8 cellular contexts compared by ENCODE assay signal in the genomic region with DNA sequence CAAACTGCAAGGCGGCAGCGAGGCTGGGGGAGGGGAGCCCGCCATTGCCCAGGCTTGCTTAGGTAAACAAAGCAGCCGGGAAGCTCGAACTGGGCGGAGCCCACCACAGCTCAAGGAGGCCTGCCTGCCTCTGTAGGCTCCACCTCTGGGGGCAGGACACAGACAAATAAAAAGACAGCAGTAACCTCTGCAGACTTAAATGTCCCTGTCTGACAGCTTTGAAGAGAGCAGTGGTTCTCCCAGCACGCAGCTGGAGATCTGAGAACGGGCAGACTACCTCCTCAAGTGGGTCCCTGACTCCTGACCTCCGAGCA.
DNase-seq lines count a peak whose midpoint lies in the region; ATAC-seq and TF ChIP-seq lines count a peak whose summit lies in the region.
"Not testable (repeated sequence)": the region's sequence is repeated elsewhere in the genome, so short reads cannot be mapped to it uniquely, and the experiment has no call there.

No MANE protein-coding gene starts in this region.

- not testable (repeated sequence) for H2BK120ac ChIP-seq in neuronal stem cell (ENCODE audit: low read depth, low read length)

- peak overlapping the region in 3 of 4 donors; percentile 73 to 87 (median 74) for H3K4me3 Mint-ChIP-seq in IgD-negative memory B cell
- H3K4me3 Mint-ChIP-seq in activated CD4-positive, alpha-beta T cell treated with anti-CD3 and anti-CD28 coated beads for 36 hours, result peak overlapping the region; percentile 54
- peak overlapping the region; percentile 60 for H3K4me3 Mint-ChIP-seq in activated naive CD8-positive, alpha-beta T cell treated with anti-CD3 and anti-CD28 coated beads, Interleukin-2, amount 10 ng/mL, durations not matched to agents 7 days and 5 days

- not testable (repeated sequence) for ATAC-seq in activated CD4-positive, alpha-beta T cell treated with anti-CD3 and anti-CD28 coated beads for 36 hours; activated naive CD8-positive, alpha-beta T cell treated with anti-CD3 and anti-CD28 coated beads, Interleukin-2, amount 10 ng/mL, durations not matched to agents 7 days and 5 days (ENCODE audit: low read depth)

- H4K20me1 ChIP-seq in BLaER1 treated with 17β-estradiol and CSF1 and Interleukin-3, amounts not matched to agents 10 nM and 100 nM, result not testable (repeated sequence)

- not testable (repeated sequence) for H4K91ac ChIP-seq in neuronal stem cell (ENCODE audit: low read depth, low read length, poor library complexity)

- H3K27me3 Mint-ChIP-seq in IgD-negative memory B cell; activated CD4-positive, alpha-beta T cell treated with anti-CD3 and anti-CD28 coated beads for 36 hours; activated naive CD8-positive, alpha-beta T cell treated with anti-CD3 and anti-CD28 coated beads, Interleukin-2, amount 10 ng/mL, durations not matched to agents 7 days and 5 days: not testable (repeated sequence)

- H3K9me3 ChIP-seq in BLaER1 treated with 17β-estradiol and CSF1 and Interleukin-3, amounts not matched to agents 10 nM and 100 nM (replicated peaks in 1 of 11); neuronal stem cell (replicated peaks in 1 of 2; ENCODE audit: control insufficient read depth in 2 of 2, insufficient read depth in 1 of 2, low read depth in 1 of 2, low read length in 2 of 2); stomach: not testable (repeated sequence)

- TF ChIP-seq EP300 in stomach (IDR thresholded peaks at IDR 0.05), result not testable (repeated sequence)

- not testable (repeated sequence) for H3K4ac ChIP-seq in neuronal stem cell (ENCODE audit: low read length)

- not testable (repeated sequence) for H3K27ac ChIP-seq in BLaER1 treated with 17β-estradiol and CSF1 and Interleukin-3, amounts not matched to agents 10 nM and 100 nM; neuronal stem cell (replicated peaks; ENCODE audit: low read length); stomach

- not testable (repeated sequence) for TF ChIP-seq POLR2A in stomach (IDR thresholded peaks at IDR 0.05)

- not testable (repeated sequence) for H3K14ac ChIP-seq in neuronal stem cell (ENCODE audit: low read length)

- H3K79me1 ChIP-seq in neuronal stem cell (ENCODE audit: low read depth, low read length), result not testable (repeated sequence)

- H3K4me3 ChIP-seq in BLaER1 treated with 17β-estradiol and CSF1 and Interleukin-3, amounts not matched to agents 10 nM and 100 nM, result peak overlapping the region; percentile 45 to 67 (median 56)
- H3K4me3 ChIP-seq in epithelial cell of esophagus (ENCODE audit: low read length) (peak overlapping the region; percentile 37), kidney epithelial cell (ENCODE audit: low read depth, low read length) (peak overlapping the region; percentile 43), neuronal stem cell (ENCODE audit: low read length in 2 of 2) (peak overlapping the region; percentile 37 to 78), stomach (peak overlapping the region; percentile 14 to 40 (median 32))

- H2BK12ac ChIP-seq in neuronal stem cell (ENCODE audit: low read length), result not testable (repeated sequence)

- WGBS in neuronal stem cell (ENCODE audit: extremely low coverage in 2 of 2, insufficient read length in 2 of 2, insufficient replicate concordance in 1 of 2), 2 donors, result no CpG with 5 or more reads among the region's 9 CpGs
- 14 to 20% methylated on average over 1 of the region's 9 CpGs; no CpG with 5 or more reads in 3 of the 5 donors for WGBS in stomach, 5 donors

- not testable (repeated sequence) for H3K27me3 ChIP-seq in BLaER1 treated with 17β-estradiol and CSF1 and Interleukin-3, amounts not matched to agents 10 nM and 100 nM; kidney epithelial cell (ENCODE audit: control insufficient read depth, insufficient read depth, low read length); neuronal stem cell (ENCODE audit: control insufficient read depth in 3 of 3, insufficient read depth in 3 of 3, low read depth in 1 of 3, low read length in 3 of 3); stomach

- not testable (repeated sequence) for H3K23ac ChIP-seq in neuronal stem cell (ENCODE audit: low read depth, low read length, poor library complexity)

- H3K27ac Mint-ChIP-seq in IgD-negative memory B cell; activated CD4-positive, alpha-beta T cell treated with anti-CD3 and anti-CD28 coated beads for 36 hours; activated naive CD8-positive, alpha-beta T cell treated with anti-CD3 and anti-CD28 coated beads, Interleukin-2, amount 10 ng/mL, durations not matched to agents 7 days and 5 days: not testable (repeated sequence)

- H3K4me2 ChIP-seq in BLaER1 treated with 17β-estradiol and CSF1 and Interleukin-3, amounts not matched to agents 10 nM and 100 nM, result peak overlapping the region in 4 of 11 experiments; percentile 28 to 61 (median 54); a peak in 4 of 22 replicates
- H3K4me2 ChIP-seq in neuronal stem cell (ENCODE audit: insufficient read depth, low read length, poor library complexity, severe bottlenecking), result not testable (repeated sequence)

- not testable (repeated sequence) for H2AFZ ChIP-seq in neuronal stem cell (ENCODE audit: low read length)

- not testable (repeated sequence) for H2AK5ac ChIP-seq in neuronal stem cell (ENCODE audit: low read depth, low read length)

- not testable (repeated sequence) for H4K8ac ChIP-seq in neuronal stem cell (ENCODE audit: low read depth, low read length)

- H3K18ac ChIP-seq in neuronal stem cell (ENCODE audit: low read length), result not testable (repeated sequence)

- not testable (repeated sequence) for H3K9me3 Mint-ChIP-seq in IgD-negative memory B cell; activated CD4-positive, alpha-beta T cell treated with anti-CD3 and anti-CD28 coated beads for 36 hours (ENCODE audit: low read depth); activated naive CD8-positive, alpha-beta T cell treated with anti-CD3 and anti-CD28 coated beads, Interleukin-2, amount 10 ng/mL, durations not matched to agents 7 days and 5 days

- CTCF ChIA-PET in activated CD4-positive, alpha-beta T cell treated with anti-CD3 and anti-CD28 coated beads for 36 hours (lab: Charles Lee), result not testable (repeated sequence)

- not testable (repeated sequence) for H3K4me1 ChIP-seq in BLaER1 treated with 17β-estradiol and CSF1 and Interleukin-3, amounts not matched to agents 10 nM and 100 nM; neuronal stem cell (ENCODE audit: control insufficient read depth in 2 of 2, insufficient read depth in 1 of 2, low read depth in 1 of 2, low read length in 2 of 2); stomach

- H2BK15ac ChIP-seq in neuronal stem cell (ENCODE audit: low read length), result not testable (repeated sequence)

- DNase-seq in activated CD4-positive, alpha-beta T cell treated with anti-CD3 and anti-CD28 coated beads for 36 hours; activated naive CD8-positive, alpha-beta T cell treated with anti-CD3 and anti-CD28 coated beads, Interleukin-2, amount 10 ng/mL, durations not matched to agents 7 days and 5 days; epithelial cell of esophagus (ENCODE audit: low read depth); kidney epithelial cell (ENCODE audit: low read depth); neuronal stem cell (ENCODE audit: low spot score); stomach: not testable (repeated sequence)

- peak overlapping the region in 5 of 11 experiments; percentile 30 to 44 (median 42); a peak in 4 of 22 replicates for H3K9ac ChIP-seq in BLaER1 treated with 17β-estradiol and CSF1 and Interleukin-3, amounts not matched to agents 10 nM and 100 nM
- not testable (repeated sequence) for H3K9ac ChIP-seq in neuronal stem cell (ENCODE audit: low read depth, low read length, poor library complexity)

- intact Hi-C loops in activated CD4-positive, alpha-beta T cell treated with anti-CD3 and anti-CD28 coated beads for 36 hours (cut with DNase I, micrococcal nuclease); stomach (cut with DNase I; ENCODE audit: low total_unique reads): not testable (repeated sequence)

- not testable (repeated sequence) for TF ChIP-seq CTCF in epithelial cell of esophagus (IDR thresholded peaks at IDR 0.05; ENCODE audit: insufficient read depth, low read depth, low read length, missing control alignments); kidney epithelial cell (IDR thresholded peaks at IDR 0.05; ENCODE audit: insufficient read depth, low read length, poor library complexity, severe bottlenecking); stomach (IDR thresholded peaks at IDR 0.05)

- not testable (repeated sequence) for H3K36me3 Mint-ChIP-seq in IgD-negative memory B cell; activated CD4-positive, alpha-beta T cell treated with anti-CD3 and anti-CD28 coated beads for 36 hours (ENCODE audit: low read depth); activated naive CD8-positive, alpha-beta T cell treated with anti-CD3 and anti-CD28 coated beads, Interleukin-2, amount 10 ng/mL, durations not matched to agents 7 days and 5 days

- not testable (repeated sequence) for H2BK5ac ChIP-seq in neuronal stem cell (ENCODE audit: low read length)

- POLR2A ChIA-PET in activated CD4-positive, alpha-beta T cell treated with anti-CD3 and anti-CD28 coated beads for 36 hours (lab: Charles Lee); activated naive CD8-positive, alpha-beta T cell treated with anti-CD3 and anti-CD28 coated beads, Interleukin-2, amount 10 ng/mL, durations not matched to agents 7 days and 5 days (lab: Charles Lee): not testable (repeated sequence)

- H3K4me1 Mint-ChIP-seq in IgD-negative memory B cell; activated CD4-positive, alpha-beta T cell treated with anti-CD3 and anti-CD28 coated beads for 36 hours; activated naive CD8-positive, alpha-beta T cell treated with anti-CD3 and anti-CD28 coated beads, Interleukin-2, amount 10 ng/mL, durations not matched to agents 7 days and 5 days: not testable (repeated sequence)

- not testable (repeated sequence) for H3K36me3 ChIP-seq in BLaER1 treated with 17β-estradiol and CSF1 and Interleukin-3, amounts not matched to agents 10 nM and 100 nM; kidney epithelial cell (ENCODE audit: control insufficient read depth, insufficient read depth, low read length); neuronal stem cell (replicated peaks in 1 of 2; ENCODE audit: control insufficient read depth in 2 of 2, insufficient read depth in 2 of 2, low read length in 2 of 2); stomach
